Comparison of ENCODE assay signal across 25 cellular contexts in the genomic region with DNA sequence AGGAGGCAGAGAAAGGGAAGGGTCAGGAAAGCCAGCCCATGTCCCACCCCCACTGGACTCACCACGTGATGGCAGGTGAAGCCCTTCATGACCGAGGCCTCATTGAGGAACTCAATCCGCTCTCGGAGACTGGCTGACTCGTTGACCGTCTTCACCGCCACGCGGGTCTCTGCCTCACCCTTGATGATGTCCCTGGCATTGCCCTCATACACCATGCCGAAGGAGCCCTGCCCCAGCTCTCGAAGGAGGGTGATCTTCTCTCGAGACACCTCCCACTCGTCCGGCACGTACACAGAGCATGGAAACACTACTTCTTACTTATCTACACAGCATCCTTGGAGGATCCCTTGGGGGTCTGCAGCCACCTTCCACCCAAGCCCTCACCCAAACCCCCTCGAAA.
"Had no signal": no experiment of that assay in that cellular context is flagged by ENCODE, and none has a peak within 500 bp of the region (broad histone marks: within the 10 kb centered on the region; RNA-seq: fewer than 3 reads in every experiment).

No MANE protein-coding gene starts in this region.

- H3K9ac ChIP-seq: neural progenitor cell, parathyroid adenoma had no signal

- H3K4me3 Mint-ChIP-seq: naive thymus-derived CD4-positive, alpha-beta T cell; natural killer cell; nephron; neural progenitor cell; stimulated activated effector memory CD8-positive, alpha-beta T cell treated with anti-CD3 and anti-CD28 coated beads, Interleukin-12 subunit alpha, Interleukin-12 subunit beta, amount 100 ng/mL, for 72 hours; stimulated activated naive B cell treated with anti-CD40 and anti-IgM and Interleukin-4, amounts not matched to agents 10 μg/mL and 1 μg/mL and 100 μg/mL, for 72 hours; stimulated activated naive CD8-positive, alpha-beta T cell treated with anti-CD3 and anti-CD28 coated beads, Interleukin-15, Interleukin-2, amounts not matched to agents 100 ng/mL and 50 ng/mL, for 24 hours had no signal

- H3K27ac ChIP-seq: neural progenitor cell, parathyroid adenoma, psoas muscle, stomach, thoracic aorta, thyroid gland, tibial nerve, upper lobe of left lung had no signal

- H3K4me1 Mint-ChIP-seq: natural killer cell; nephron; neural progenitor cell; stimulated activated effector memory CD8-positive, alpha-beta T cell treated with anti-CD3 and anti-CD28 coated beads, Interleukin-12 subunit alpha, Interleukin-12 subunit beta, amount 100 ng/mL, for 72 hours; stimulated activated naive B cell treated with anti-CD40 and anti-IgM and Interleukin-4, amounts not matched to agents 10 μg/mL and 1 μg/mL and 100 μg/mL, for 72 hours had no signal

- H3K27ac Mint-ChIP-seq: natural killer cell; nephron; neural progenitor cell; progenitor cell of endocrine pancreas; stimulated activated effector memory CD8-positive, alpha-beta T cell treated with anti-CD3 and anti-CD28 coated beads, Interleukin-12 subunit alpha, Interleukin-12 subunit beta, amount 100 ng/mL, for 72 hours; stimulated activated naive B cell treated with anti-CD40 and anti-IgM and Interleukin-4, amounts not matched to agents 10 μg/mL and 1 μg/mL and 100 μg/mL, for 72 hours; stimulated activated naive CD8-positive, alpha-beta T cell treated with anti-CD3 and anti-CD28 coated beads, Interleukin-15, Interleukin-2, amounts not matched to agents 100 ng/mL and 50 ng/mL, for 24 hours had no signal

- H3K4me3 ChIP-seq: neural progenitor cell, ovary, psoas muscle, stomach, thoracic aorta, thyroid gland, tibial nerve, upper lobe of left lung had no signal

- DNase-seq: naive thymus-derived CD4-positive, alpha-beta T cell; natural killer cell; occipital lobe; ovary; psoas muscle; right cardiac atrium; small intestine; stimulated activated CD4-positive, alpha-beta T cell treated with anti-CD3 and anti-CD28 coated beads, Interleukin-15, amount 100 ng/mL, for 24 hours; stimulated activated CD4-positive, alpha-beta T cell treated with anti-CD3 and anti-CD28 coated beads, Interleukin-2, amount 100 ng/mL, for 24 hours; stimulated activated CD4-positive, alpha-beta T cell treated with anti-CD3 and anti-CD28 coated beads, Interleukin-2, amount 100 ng/mL, for 48 hours; stimulated activated CD4-positive, alpha-beta T cell treated with anti-CD3 and anti-CD28 coated beads, Interleukin-4, amount 100 ng/mL, for 24 hours; stimulated activated naive B cell treated with anti-CD40 and anti-IgM and Interleukin-4, amounts not matched to agents 10 μg/mL and 1 μg/mL and 100 μg/mL, for 72 hours; stimulated activated naive CD4-positive, alpha-beta T cell treated with Interleukin-2 at 50 U/mL for 16 hours; stomach; thyroid gland; trophoblast cell had no signal

- H3K27me3 Mint-ChIP-seq: naive thymus-derived CD4-positive, alpha-beta T cell; progenitor cell of endocrine pancreas; stimulated activated naive B cell treated with anti-CD40 and anti-IgM and Interleukin-4, amounts not matched to agents 10 μg/mL and 1 μg/mL and 100 μg/mL, for 72 hours; stimulated activated naive CD8-positive, alpha-beta T cell treated with anti-CD3 and anti-CD28 coated beads, Interleukin-15, Interleukin-2, amounts not matched to agents 100 ng/mL and 50 ng/mL, for 24 hours had no signal

- H3K9me3 ChIP-seq: thyroid gland had no signal

- H3K36me3 Mint-ChIP-seq: natural killer cell; stimulated activated effector memory CD8-positive, alpha-beta T cell treated with anti-CD3 and anti-CD28 coated beads, Interleukin-12 subunit alpha, Interleukin-12 subunit beta, amount 100 ng/mL, for 72 hours had no signal

- H3K9me3 Mint-ChIP-seq: natural killer cell had no signal

- H3K27me3 ChIP-seq: neural progenitor cell, ovary, stomach, thyroid gland, tibial nerve, upper lobe of left lung had no signal

- H3K4me1 ChIP-seq: neural progenitor cell, parathyroid adenoma, psoas muscle, stomach, thyroid gland, tibial nerve, upper lobe of left lung had no signal
